ENCODE assay signal across 1 cellular context in the genomic region with DNA sequence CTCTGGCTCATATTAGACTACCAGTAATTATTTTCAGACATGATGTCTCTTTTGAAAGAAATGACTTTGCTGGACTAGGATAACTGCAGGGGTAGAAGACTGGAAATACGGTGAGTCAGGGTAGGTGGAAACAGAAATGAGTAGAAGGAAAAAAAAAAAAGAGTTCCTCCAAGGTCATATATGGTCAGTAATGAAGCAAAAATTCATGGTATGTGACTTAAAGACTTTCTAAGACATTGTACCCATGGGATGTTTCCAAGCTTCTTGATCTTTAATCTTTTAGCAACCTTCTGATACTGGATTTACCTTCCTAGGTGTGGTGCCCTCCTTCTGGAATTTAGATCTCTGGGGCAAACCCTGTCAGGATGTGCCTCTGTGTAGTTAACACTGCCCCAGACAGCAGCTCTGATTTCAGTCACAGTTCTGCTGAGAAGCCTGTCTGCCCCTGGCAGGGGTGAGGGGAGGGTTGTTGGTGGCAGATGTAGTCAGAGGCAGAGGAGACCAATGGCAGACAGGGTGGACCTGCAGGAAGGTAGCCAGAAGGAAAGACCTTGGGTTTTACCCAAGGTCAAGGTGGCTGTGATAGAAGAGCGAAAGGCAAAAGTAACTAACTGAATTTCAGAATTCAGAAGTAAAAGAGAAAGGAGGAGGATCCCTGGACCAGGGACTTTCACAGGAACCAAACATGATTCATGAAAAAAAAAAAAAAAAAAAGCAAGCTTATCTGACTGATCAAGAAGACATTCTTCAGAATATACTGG.
TF ChIP-seq lines count a peak whose summit lies in the region.

No MANE protein-coding gene starts in this region.

TF ChIP-seq in WTC11, 78 proteins besides CTCF, POLR2A, EP300 and RAD21 (continued from another document):
- no peak for TF ChIP-seq ATF1 (CRISPR knock-in tag; IDR thresholded peaks at IDR 0.05)
- no peak for TF ChIP-seq IRF2 (CRISPR knock-in tag; IDR thresholded peaks at IDR 0.05; ENCODE audit: borderline replicate concordance, low read depth)
- TF ChIP-seq, protein P1, sequence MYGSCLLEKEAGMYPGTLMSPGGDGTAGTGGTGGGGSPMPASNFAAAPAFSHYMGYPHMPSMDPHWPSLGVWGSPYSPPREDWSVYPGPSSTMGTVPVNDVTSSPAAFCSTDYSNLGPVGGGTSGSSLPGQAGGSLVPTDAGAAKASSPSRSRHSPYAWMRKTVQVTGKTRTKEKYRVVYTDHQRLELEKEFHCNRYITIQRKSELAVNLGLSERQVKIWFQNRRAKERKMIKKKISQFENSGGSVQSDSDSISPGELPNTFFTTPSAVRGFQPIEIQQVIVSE (CRISPR knock-in tag; IDR thresholded peaks at IDR 0.05; ENCODE audit: borderline replicate concordance) = no peak
- no peak for TF ChIP-seq FOXK1 (CRISPR knock-in tag; IDR thresholded peaks at IDR 0.05)
- TF ChIP-seq ZNF138 (CRISPR knock-in tag; conservative IDR thresholded peaks at IDR 0.05) = no peak
